1 cellular context compared by ENCODE assay signal in genomic region chr3:4977889-4978258, GRCh38.
A peak's percentile ranks its signal among the peaks of the same experiment; 100 is the strongest.
TF ChIP-seq lines count a peak whose summit lies in the region.

No MANE protein-coding gene starts in this region.

TF ChIP-seq in GM12878, 131 proteins besides CTCF, POLR2A, EP300 and RAD21 (continued from another document):
- TF ChIP-seq RELA (IDR thresholded peaks at IDR 0.05; ENCODE audit: borderline replicate concordance, partially characterized antibody), result no peak
- TF ChIP-seq MXI1 (IDR thresholded peaks at IDR 0.05; ENCODE audit: low read depth, low read length), result no peak
- peak; percentile 66 for TF ChIP-seq ZBTB4 (CRISPR knock-in tag; IDR thresholded peaks at IDR 0.05)
- peak; percentile 76 for TF ChIP-seq SMAD5 (IDR thresholded peaks at IDR 0.05; ENCODE audit: low read depth)
- 0 out of 2 replicates have a peak, but pooled peaks have one; percentile 34 for TF ChIP-seq CREM (IDR thresholded peaks at IDR 0.05; ENCODE audit: low read depth)
